In genomic region chr1:173861731-173862145, GRCh38 we compare ENCODE assay signal across 1 cellular context.
A peak's percentile ranks its signal among the peaks of the same experiment; 100 is the strongest.
TF ChIP-seq lines count a peak whose summit lies in the region.

No MANE protein-coding gene starts in this region.

TF ChIP-seq in K562, 482 proteins besides CTCF, POLR2A, EP300 and RAD21 (continued from another document and continues in another):
- TF ChIP-seq TSHZ1 (CRISPR knock-in tag; IDR thresholded peaks at IDR 0.05) (no peak), PATZ1 (CRISPR knock-in tag; IDR thresholded peaks at IDR 0.05; ENCODE audit: borderline replicate concordance) (0 out of 2 replicates have a peak, but pooled peaks have one; percentile 16), ZNF324 (CRISPR knock-in tag; IDR thresholded peaks at IDR 0.05) (peak; percentile 26; the same call in 1 of the 2 replicates), ZNF561 (CRISPR knock-in tag; conservative IDR thresholded peaks at IDR 0.05) (no peak), GMEB1 (CRISPR knock-in tag; IDR thresholded peaks at IDR 0.05) (no peak), POLR2G (IDR thresholded peaks at IDR 0.05; ENCODE audit: low read depth, low read length) (peak; percentile 33), CCNT2 (IDR thresholded peaks at IDR 0.05; ENCODE audit: borderline replicate concordance, extremely low read depth, insufficient read length, low read depth, low read length) (no peak), ZNF584 (CRISPR knock-in tag; IDR thresholded peaks at IDR 0.05; ENCODE audit: low read depth) (no peak), BCLAF1 (IDR thresholded peaks at IDR 0.05; ENCODE audit: borderline replicate concordance in 1 of 2, control insufficient read depth in 1 of 2, low read depth in 2 of 2, low read length in 1 of 2) (no peak), ZNF507 (tag; conservative IDR thresholded peaks at IDR 0.05) (no peak), ZC3H4 (CRISPR knock-in tag; IDR thresholded peaks at IDR 0.05; ENCODE audit: borderline replicate concordance) (no peak), CXXC5 (CRISPR knock-in tag; IDR thresholded peaks at IDR 0.05) (no peak), ZEB2 (IDR thresholded peaks at IDR 0.05) (no peak), SLC30A9 (CRISPR knock-in tag; IDR thresholded peaks at IDR 0.05) (no peak), PML (IDR thresholded peaks at IDR 0.05; ENCODE audit: low read length) (peak; percentile 71), CREB1 (IDR thresholded peaks at IDR 0.05) (peak; percentile 30; the same call in 1 of the 2 replicates), CREB1 (CRISPR knock-in tag; IDR thresholded peaks at IDR 0.05) (no peak), OTX1 (CRISPR knock-in tag; IDR thresholded peaks at IDR 0.05) (peak; percentile 46; the same call in 1 of the 2 replicates), FUS (optimal IDR thresholded peaks at IDR 0.05; ENCODE audit: low read depth, low read length) (no peak), NONO (IDR thresholded peaks at IDR 0.05; ENCODE audit: low read depth in 2 of 2, low read length in 1 of 2) (peak in 1 of 2 experiments; percentile 46; a peak in 1 of 4 replicates), RBFOX2 (IDR thresholded peaks at IDR 0.05; ENCODE audit: low read depth, low read length) (peak; percentile 25; the same call in 1 of the 2 replicates), PRDM10 (IDR thresholded peaks at IDR 0.05; ENCODE audit: partially characterized antibody) (no peak), MLLT1 (IDR thresholded peaks at IDR 0.05) (no peak), ILF3 (IDR thresholded peaks at IDR 0.05; ENCODE audit: borderline replicate concordance) (peak; percentile 90), CBX8 (IDR thresholded peaks at IDR 0.05; ENCODE audit: borderline replicate concordance, extremely low read depth, low read depth, low read length, poor library complexity, severe bottlenecking) (no peak), LCOR (CRISPR knock-in tag; IDR thresholded peaks at IDR 0.05) (0 out of 2 replicates have a peak, but pooled peaks have one; percentile 6), SNIP1 (IDR thresholded peaks at IDR 0.05; ENCODE audit: low read depth) (no peak), ZNF282 (CRISPR knock-in tag; IDR thresholded peaks at IDR 0.05) (no peak), C11orf30 (IDR thresholded peaks at IDR 0.05; ENCODE audit: low read depth) (no peak), CBFA2T2 (conservative IDR thresholded peaks at IDR 0.05) (0 out of 2 replicates have a peak, but pooled peaks have one; percentile 1), LARP7 (IDR thresholded peaks at IDR 0.05) (no peak), DEAF1 (CRISPR knock-in tag; IDR thresholded peaks at IDR 0.05) (0 out of 2 replicates have a peak, but pooled peaks have one; percentile 5), ZNF253 (CRISPR knock-in tag; conservative IDR thresholded peaks at IDR 0.05) (0 out of 2 replicates have a peak, but pooled peaks have one; percentile 18), NR2C1 (IDR thresholded peaks at IDR 0.05) (no peak), NR2C1 (tag; IDR thresholded peaks at IDR 0.05) (no peak), FOXA3 (CRISPR knock-in tag; conservative IDR thresholded peaks at IDR 0.05 in 1 of 2, IDR thresholded peaks at IDR 0.05 in 1 of 2) (0 out of 4 replicates have a peak, but pooled peaks of 1 of the 2 experiments have one; percentile 5), TBL1XR1 (IDR thresholded peaks at IDR 0.05; ENCODE audit: low read length in 2 of 2) (peak in 1 of 2 experiments; percentile 29; a peak in 1 of 4 replicates), HBP1 (CRISPR knock-in tag; IDR thresholded peaks at IDR 0.05) (peak; percentile 38; the same call in 1 of the 2 replicates), HMBOX1 (IDR thresholded peaks at IDR 0.05) (0 out of 2 replicates have a peak, but pooled peaks have one; percentile 3), PTBP1 (IDR thresholded peaks at IDR 0.05; ENCODE audit: low read depth, low read length) (0 out of 2 replicates have a peak, but pooled peaks have one; percentile 9)
